Comparison of ENCODE assay signal across 12 cellular contexts in the genomic region with DNA sequence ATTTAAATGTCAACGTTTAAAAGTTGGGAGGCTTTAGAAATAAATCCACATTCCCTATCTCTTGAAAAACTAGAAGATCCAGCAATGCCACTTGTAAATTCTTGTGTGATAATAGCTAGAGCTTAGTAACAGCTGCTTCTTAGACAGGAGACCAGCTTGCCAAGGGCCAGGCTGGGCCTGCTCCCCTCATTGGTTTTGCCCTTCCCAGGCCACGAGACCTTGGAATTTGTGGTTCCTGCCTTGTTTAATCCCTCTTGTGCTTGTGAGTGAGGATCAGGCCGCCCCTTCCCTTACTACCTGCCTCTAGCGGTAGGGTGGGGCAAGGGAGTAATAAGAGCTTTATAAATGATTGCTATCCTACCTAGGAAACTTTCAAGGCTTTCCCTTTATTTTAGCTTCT.
A peak's percentile ranks its signal among the peaks of the same experiment; 100 is the strongest.
DNase-seq lines count a peak whose midpoint lies in the region; ATAC-seq and TF ChIP-seq lines count a peak whose summit lies in the region.
"Had no signal": no experiment of that assay in that cellular context is flagged by ENCODE, and none has a peak within 500 bp of the region (broad histone marks: within the 10 kb centered on the region; RNA-seq: fewer than 3 reads in every experiment).

No MANE protein-coding gene starts in this region.

- intact Hi-C loops in uterus (cut with DNase I; ENCODE audit: low total_unique reads), result no loop called here

- H3K27me3 ChIP-seq in muscle layer of colon (ENCODE audit: control insufficient read depth in 1 of 2, insufficient read depth in 2 of 2, low read length in 2 of 2) (no peaks in the 10 kb centered on the region), uterus (no peaks in the 10 kb centered on the region)

- H3K9ac ChIP-seq in muscle layer of colon (ENCODE audit: low read length), result no peak overlapping the region
- H3K9ac ChIP-seq: parathyroid adenoma had no signal

- peak; percentile 49 for TF ChIP-seq CTCF in epithelial cell of esophagus (IDR thresholded peaks at IDR 0.05; ENCODE audit: insufficient read depth, low read depth, low read length, missing control alignments)
- TF ChIP-seq CTCF in uterus (IDR thresholded peaks at IDR 0.05), result no peak

- H3K36me3 ChIP-seq in muscle layer of colon (ENCODE audit: insufficient read depth, low read length) (peaks cover 36% of the 10 kb centered on the region), uterus (no peaks in the 10 kb centered on the region)

- peaks cover 35% of the 10 kb centered on the region for H3K4me1 ChIP-seq in muscle layer of colon (ENCODE audit: insufficient read depth, low read length)
- peaks cover 6 to 19% of the 10 kb centered on the region in 2 donors for H3K4me1 ChIP-seq in uterus
- H3K4me1 ChIP-seq: parathyroid adenoma had no signal

- DNase-seq in DMS53 (lab: John Stamatoyannopoulos, UW), result peak; percentile 23
- DNase-seq in DMS53 treated with DMSO at 0.1 percent for 48 hours (lab: John Stamatoyannopoulos, UW; ENCODE audit: unreplicated experiment), result no peak
- peak; percentile 45 for DNase-seq in epithelial cell of esophagus (ENCODE audit: low read depth)
- no peak for DNase-seq in uterus
- DNase-seq in 8988T, result no peak
- DNase-seq: cortex of kidney, NCI-H1048 had no signal

- no peaks in the 10 kb centered on the region for H3K9me3 ChIP-seq in muscle layer of colon (ENCODE audit: low read length)
- no peaks in the 10 kb centered on the region for H3K9me3 ChIP-seq in uterus

- ATAC-seq in GM18520 (IDR thresholded peaks at IDR 0.05; ENCODE audit: unreplicated experiment), result no peak
- ATAC-seq in HG03342 (IDR thresholded peaks at IDR 0.05; ENCODE audit: unreplicated experiment), result no peak

- H3K4me3 ChIP-seq in epithelial cell of esophagus (ENCODE audit: low read length), result no peak overlapping the region
- no peak overlapping the region for H3K4me3 ChIP-seq in muscle layer of colon (ENCODE audit: low read depth in 1 of 2, low read length in 2 of 2)
- no peak overlapping the region for H3K4me3 ChIP-seq in uterus

- peak overlapping the region; percentile 42 for H3K27ac ChIP-seq in muscle layer of colon (ENCODE audit: low read depth, low read length)
- H3K27ac ChIP-seq in uterus, result peak overlapping the region; percentile 83 to 85
- H3K27ac ChIP-seq: 22Rv1, parathyroid adenoma had no signal

- no peak for TF ChIP-seq POLR2A in uterus (IDR thresholded peaks at IDR 0.05)

Comparison
In these comparisons a context has a peak if more than half of its experiments do, and no peak if none do; other contexts are left out.
1. DNase-seq: peak in DMS53 (single experiment) and epithelial cell of esophagus (single experiment); none in DMS53 treated with DMSO at 0.1 percent for 48 hours (single experiment), uterus (0 of 2) and 8988T (single experiment).